ENCODE assay signal across 36 cellular contexts in the genomic region with DNA sequence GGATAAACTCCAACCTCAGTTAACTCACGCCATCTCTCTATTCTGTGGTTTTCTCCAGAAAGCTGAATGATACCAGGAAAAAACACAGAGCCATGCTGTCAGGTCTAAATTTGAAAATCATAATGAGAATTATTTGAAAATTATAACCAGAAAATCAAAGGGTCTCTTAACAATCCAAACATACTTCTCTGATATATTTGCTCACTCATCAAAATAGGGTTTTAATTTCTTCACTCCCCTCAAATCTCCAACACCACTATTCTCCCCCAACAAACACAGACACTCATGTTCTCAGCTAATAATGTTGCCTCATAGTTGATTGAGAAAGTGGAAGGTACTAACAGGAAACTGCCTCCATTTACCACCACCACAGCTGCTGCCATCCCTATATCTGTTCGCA.
"Had no signal": no experiment of that assay in that cellular context is flagged by ENCODE, and none has a peak within 500 bp of the region (broad histone marks: within the 10 kb centered on the region; RNA-seq: fewer than 3 reads in every experiment).

No MANE protein-coding gene starts in this region.

- H3K27ac ChIP-seq: KMS-11 had no signal

- H3K9ac ChIP-seq: KMS-11 had no signal

- H3K9me3 ChIP-seq: MG63 had no signal

- H3K4me3 ChIP-seq: MG63 had no signal

- H3K4me2 ChIP-seq: KMS-11 had no signal

- H3K27me3 ChIP-seq: MG63 had no signal

- DNase-seq: Karpas-422, Kasumi-1, MG63, MM.1S, NCI-H1048, NCI-H1092, NCI-H1092 treated with DMSO at 0.1 percent for 48 hours, NCI-H1105, NCI-H1105 treated with DMSO at 0.1 percent for 48 hours, NCI-H1417, NCI-H1417 treated with DMSO at 0.1 percent for 48 hours, NCI-H1436, NCI-H1436 treated with DMSO at 0.1 percent for 48 hours, NCI-H146, NCI-H1694, NCI-H1694 treated with DMSO at 0.1 percent for 48 hours, NCI-H187, NCI-H187 treated with DMSO at 0.1 percent for 48 hours, NCI-H1930, NCI-H2029, NCI-H2029 treated with DMSO at 0.1 percent for 48 hours, NCI-H2081, NCI-H2081 treated with DMSO at 0.1 percent for 48 hours, NCI-H2107, NCI-H2171, NCI-H2171 treated with DMSO at 0.1 percent for 48 hours, NCI-H2227 treated with DMSO at 0.1 percent for 48 hours, NCI-H226, NCI-H345, NCI-H446, NCI-H446 treated with DMSO at 0.1 percent for 48 hours, NCI-H510A, NCI-H510A treated with DMSO at 0.1 percent for 48 hours, NCI-H524, NCI-H524 treated with DMSO at 0.1 percent for 48 hours had no signal

- H3K36me3 ChIP-seq: MG63 had no signal
